Comparison of ENCODE assay signal across 8 cellular contexts in genomic region chr2:200306719-200306968, GRCh38. TPM values are rescaled to one million over a fixed set of nuclear protein-coding genes. Genes with fewer than 3 reads are reported as not detected.
DNase-seq lines count a peak whose midpoint lies in the region; ATAC-seq, FAIRE-seq and TF ChIP-seq lines count a peak whose summit lies in the region.

No MANE protein-coding gene starts in this region.

- peaks cover 0 to 13% (median 0%) of the 10 kb centered on the region in 5 donors for H3K36me3 Mint-ChIP-seq in naive thymus-derived CD4-positive, alpha-beta T cell

- no peak for DNase-seq in AG10803 (ENCODE audit: low read depth)
- DNase-seq in cardiac fibroblast (ENCODE audit: low read depth in 2 of 2), result no peak
- peak in 3 of 9 donors; percentile 8 to 14 (median 12) for DNase-seq in naive thymus-derived CD4-positive, alpha-beta T cell
- DNase-seq in NCI-H2171 (lab: John Stamatoyannopoulos, UW), result no peak
- no peak for DNase-seq in RCC 7860 (ENCODE audit: low spot score)
- DNase-seq in NCI-H446 (lab: John Stamatoyannopoulos, UW), result no peak

- FAIRE-seq in RCC 7860 (lab: Jason Lieb, UNC), result no peak

- H3K9me3 ChIP-seq in naive thymus-derived CD4-positive, alpha-beta T cell (ENCODE audit: control insufficient read depth in 2 of 3, low read length in 3 of 3), result no peaks in the 10 kb centered on the region

- peaks cover 0 to 3% (median 0%) of the 10 kb centered on the region in 11 donors for H3K9me3 Mint-ChIP-seq in naive thymus-derived CD4-positive, alpha-beta T cell

- no peaks in the 10 kb centered on the region for H3K27me3 ChIP-seq in naive thymus-derived CD4-positive, alpha-beta T cell (ENCODE audit: control insufficient read depth in 2 of 2, insufficient read depth in 2 of 2, low read length in 2 of 2)

- H3K36me3 ChIP-seq in naive thymus-derived CD4-positive, alpha-beta T cell (ENCODE audit: control insufficient read depth in 2 of 3, insufficient read depth in 3 of 3, low read length in 3 of 3), result no peaks in the 10 kb centered on the region

- TF ChIP-seq CTCF in AG10803 (conservative IDR thresholded peaks at IDR 0.05; ENCODE audit: low read length), result no peak
- no peak for TF ChIP-seq CTCF in cardiac fibroblast (IDR thresholded peaks at IDR 0.05; ENCODE audit: low read depth, low read length)

- peaks cover 0 to 4% of the 10 kb centered on the region in 2 donors for H3K4me1 ChIP-seq in naive thymus-derived CD4-positive, alpha-beta T cell (ENCODE audit: control insufficient read depth in 2 of 2, insufficient read depth in 2 of 2, low read length in 2 of 2)

- POLR2A ChIA-PET in naive thymus-derived CD4-positive, alpha-beta T cell (lab: Charles Lee), result interaction anchor here (0.9 kb wide), 1 partner anchor 161 kb away, joined by 3 read pairs; no protein-coding TSS in a partner anchor

- ATAC-seq in GM19328 (IDR thresholded peaks at IDR 0.05; ENCODE audit: unreplicated experiment) (peak; percentile 49), HG03159 (IDR thresholded peaks at IDR 0.05; ENCODE audit: unreplicated experiment) (peak; percentile 61)
- peak; percentile 54 for ATAC-seq in naive thymus-derived CD4-positive, alpha-beta T cell

- peak overlapping the region in 4 of 10 donors; percentile 86 to 96 (median 94) for H3K4me3 Mint-ChIP-seq in naive thymus-derived CD4-positive, alpha-beta T cell

- H3K27me3 Mint-ChIP-seq in naive thymus-derived CD4-positive, alpha-beta T cell, result peaks cover 0 to 57% (median 19%) of the 10 kb centered on the region in 5 donors

- intact Hi-C loops in naive thymus-derived CD4-positive, alpha-beta T cell (cut with micrococcal nuclease), result loop anchor here (2.0 to 10.0 kb wide), 8 partner anchors 68 to 398 kb away; no protein-coding TSS in a partner anchor

- no peak overlapping the region for H3K27ac ChIP-seq in naive thymus-derived CD4-positive, alpha-beta T cell (ENCODE audit: low read depth, low read length)

- H3K4me3 ChIP-seq in AG10803 (ENCODE audit: low read length) (peak overlapping the region; percentile 80), cardiac fibroblast (replicated peaks in 1 of 2; ENCODE audit: low read depth in 2 of 2, low read length in 2 of 2) (peak overlapping the region; percentile 73 to 74)
- H3K4me3 ChIP-seq in naive thymus-derived CD4-positive, alpha-beta T cell (ENCODE audit: low read length), result no peak overlapping the region

- peaks cover 7 to 32% (median 11%) of the 10 kb centered on the region in 7 donors for H3K4me1 Mint-ChIP-seq in naive thymus-derived CD4-positive, alpha-beta T cell

- CTCF ChIA-PET in naive thymus-derived CD4-positive, alpha-beta T cell (lab: Charles Lee), result no interaction called here

- peak overlapping the region in 2 of 9 donors; percentile 50 to 81 for H3K27ac Mint-ChIP-seq in naive thymus-derived CD4-positive, alpha-beta T cell

RNA-seq across cellular contexts. Expression of gene SPATS2L, which starts 0.2 kb away (rescaled TPM):
- 10 to 100 TPM in 1 of 5 experiments, 1 to 10 TPM in 4; 2.3 to 51.9 (median 3.5) TPM for total RNA-seq in naive thymus-derived CD4-positive, alpha-beta T cell
- polyA plus RNA-seq in naive thymus-derived CD4-positive, alpha-beta T cell, result 1 to 10 TPM; 1.1 to 1.2 TPM
